Comparison of ENCODE assay signal across 21 cellular contexts in genomic region chr16:35492225-35492624, GRCh38.
DNase-seq lines count a peak whose midpoint lies in the region; ATAC-seq, FAIRE-seq and TF ChIP-seq lines count a peak whose summit lies in the region.
"Had no signal": no experiment of that assay in that cellular context is flagged by ENCODE, and none has a peak within 500 bp of the region (broad histone marks: within the 10 kb centered on the region; RNA-seq: fewer than 3 reads in every experiment).

No MANE protein-coding gene starts in this region.

- H4K20me1 ChIP-seq in HepG2 (ENCODE audit: insufficient read depth, low read length) (no peaks in the 10 kb centered on the region), H9 (ENCODE audit: control insufficient read depth, insufficient read depth, insufficient read length) (no peaks in the 10 kb centered on the region)
- H4K20me1 ChIP-seq: BLaER1 treated with 17β-estradiol and CSF1 and Interleukin-3, amounts not matched to agents 10 nM and 100 nM had no signal

- WGBS in HepG2 (ENCODE audit: low lambda C conversion rate), result 29% methylated on average over 15 of the region's 28 CpGs
- WGBS in right lobe of liver (ENCODE audit: insufficient coverage, low coverage, low lambda C conversion rate, missing lambda C conversion rate), result 59% methylated on average over 11 of the region's 28 CpGs
- no CpG with 5 or more reads among the region's 28 CpGs for WGBS in H9 (ENCODE audit: extremely low coverage, insufficient read length, low lambda C conversion rate)

- H4K8ac ChIP-seq in H9 (replicated peaks; ENCODE audit: insufficient read length, low read depth, low read length), result no peak overlapping the region

- H3K36me3 ChIP-seq in HepG2 (replicated peaks in 1 of 2; ENCODE audit: control insufficient read depth in 1 of 2, insufficient read depth in 2 of 2, low read length in 2 of 2), result no peaks in the 10 kb centered on the region
- no peaks in the 10 kb centered on the region for H3K36me3 ChIP-seq in right lobe of liver
- H3K36me3 ChIP-seq: BLaER1 treated with 17β-estradiol and CSF1 and Interleukin-3, amounts not matched to agents 10 nM and 100 nM; colonic mucosa; heart left ventricle; neural progenitor cell; thyroid gland had no signal

- TF ChIP-seq POLR2A in HepG2 (IDR thresholded peaks at IDR 0.05; ENCODE audit: insufficient read depth in 1 of 2, low read depth in 2 of 2, low read length in 2 of 2) (no peak), right lobe of liver (IDR thresholded peaks at IDR 0.05) (no peak)

- no peak overlapping the region for H3K9ac ChIP-seq in HepG2 (ENCODE audit: insufficient read depth, low read depth, low read length)
- H3K9ac ChIP-seq in H9 (ENCODE audit: extremely low read depth, insufficient read length, low read length), result no peak overlapping the region
- H3K9ac ChIP-seq: BLaER1 treated with 17β-estradiol and CSF1 and Interleukin-3, amounts not matched to agents 10 nM and 100 nM; neural progenitor cell had no signal

- no peaks in the 10 kb centered on the region for H3K79me2 ChIP-seq in HepG2 (ENCODE audit: insufficient read depth, low read length)
- no peaks in the 10 kb centered on the region for H3K79me2 ChIP-seq in H9 (ENCODE audit: insufficient read depth, low read length)

- H3K14ac ChIP-seq in H9 (ENCODE audit: insufficient read depth, low read length), result no peak overlapping the region

- no peak overlapping the region for H2AK5ac ChIP-seq in H9 (ENCODE audit: insufficient read length, low read length)

- no peak overlapping the region for H3K23ac ChIP-seq in H9 (ENCODE audit: insufficient read length, low read depth, low read length)

- no peak for DNase-seq in HepG2 (ENCODE audit: low spot score)
- DNase-seq in right lobe of liver, result no peak
- DNase-seq in NCI-H2171 treated with DMSO at 0.1 percent for 48 hours (lab: John Stamatoyannopoulos, UW), result peak; percentile 77
- DNase-seq in RPMI8226, result peak; percentile 74
- DNase-seq in urothelium cell line (ENCODE audit: low spot score), result peak; percentile 95
- DNase-seq in H9, result no peak
- DNase-seq: activated B cell treated with CpG ODN at 0.5 μM for 24 hours; activated CD4-positive, alpha-beta memory T cell treated with anti-CD3 and anti-CD28 coated beads, Interleukin-2, amount 10 ng/mL, durations not matched to agents 7 days and 5 days; activated gamma-delta T cell treated with Interleukin-2 at 50 U/mL for 16 hours; Calu3; colonic mucosa; GOT3; heart left ventricle; NCI-H524 treated with DMSO at 0.1 percent for 48 hours; stimulated activated naive B cell treated with anti-CD40 and anti-IgM and Interleukin-4, amounts not matched to agents 10 μg/mL and 1 μg/mL and 100 μg/mL, for 72 hours; thyroid gland had no signal

- intact Hi-C loops in HepG2 (cut with micrococcal nuclease; ENCODE audit: unreplicated experiment) (no loop called here), right lobe of liver (cut with DNase I) (no loop called here)

- in situ Hi-C loops in HepG2 (cut with HindIII; ENCODE audit: extremely low pct_ligation_motif_present, low pct_unique_long_range_greater_than_20kb), result no loop called here

- H3K27me3 ChIP-seq in HepG2 (ENCODE audit: control insufficient read depth in 1 of 2, insufficient read depth in 2 of 2, low read length in 2 of 2) (no peaks in the 10 kb centered on the region), right lobe of liver (no peaks in the 10 kb centered on the region), H9 (ENCODE audit: insufficient read depth, low read length) (no peaks in the 10 kb centered on the region)
- H3K27me3 ChIP-seq: BLaER1 treated with 17β-estradiol and CSF1 and Interleukin-3, amounts not matched to agents 10 nM and 100 nM; colonic mucosa; neural progenitor cell; thyroid gland had no signal

- ATAC-seq in HepG2, result peak; percentile 89
- ATAC-seq in right lobe of liver, result no peak
- ATAC-seq in HG03354 (IDR thresholded peaks at IDR 0.05; ENCODE audit: poor library complexity, severe bottlenecking, unreplicated experiment), result no peak
- ATAC-seq in HG03565 (IDR thresholded peaks at IDR 0.05; ENCODE audit: unreplicated experiment), result no peak
- ATAC-seq: heart left ventricle; stimulated activated naive B cell treated with anti-CD40 and anti-IgM and Interleukin-4, amounts not matched to agents 10 μg/mL and 1 μg/mL and 100 μg/mL, for 72 hours had no signal

- H2BK20ac ChIP-seq in H9 (ENCODE audit: low read depth, low read length, poor library complexity, severe bottlenecking), result no peak overlapping the region

- TF ChIP-seq CTCF in HepG2 (CRISPR knock-in tag; IDR thresholded peaks at IDR 0.05), result no peak
- no peak for TF ChIP-seq CTCF in right lobe of liver (IDR thresholded peaks at IDR 0.05)
- no peak for TF ChIP-seq CTCF in H9 (conservative IDR thresholded peaks at IDR 0.05)

- H3K4me3 ChIP-seq in HepG2 (replicated peaks in 1 of 3; ENCODE audit: insufficient read depth in 1 of 3, low read depth in 2 of 3, low read length in 3 of 3), result no peak overlapping the region
- no peak overlapping the region for H3K4me3 ChIP-seq in right lobe of liver
- H3K4me3 ChIP-seq: BLaER1 treated with 17β-estradiol and CSF1 and Interleukin-3, amounts not matched to agents 10 nM and 100 nM; colonic mucosa; heart left ventricle; neural progenitor cell; thyroid gland had no signal

- no peak overlapping the region for H3K27ac ChIP-seq in HepG2 (ENCODE audit: extremely low read length, insufficient read depth, low read length)
- no peak overlapping the region for H3K27ac ChIP-seq in right lobe of liver
- H3K27ac ChIP-seq in H9 (ENCODE audit: insufficient read length, low read depth, low read length), result no peak overlapping the region
- H3K27ac ChIP-seq: BLaER1 treated with 17β-estradiol and CSF1 and Interleukin-3, amounts not matched to agents 10 nM and 100 nM; colonic mucosa; heart left ventricle; neural progenitor cell; thyroid gland had no signal

- no peak overlapping the region for H3K56ac ChIP-seq in H9 (ENCODE audit: insufficient read length, low read depth, low read length)

- POLR2A ChIA-PET in HepG2 (lab: Yijun Ruan, JAX), result no interaction called here

- H3K4me2 ChIP-seq in HepG2 (ENCODE audit: low read depth, low read length) (no peak overlapping the region), H9 (ENCODE audit: insufficient read depth, insufficient read length, low read length) (no peak overlapping the region)
- H3K4me2 ChIP-seq: BLaER1 treated with 17β-estradiol and CSF1 and Interleukin-3, amounts not matched to agents 10 nM and 100 nM; neural progenitor cell had no signal

- H3K79me1 ChIP-seq in H9 (ENCODE audit: insufficient read depth, low read depth, low read length, poor library complexity, severe bottlenecking), result no peaks in the 10 kb centered on the region

- H2AFZ ChIP-seq in HepG2 (ENCODE audit: low read length) (no peak overlapping the region), H9 (ENCODE audit: low read length) (no peak overlapping the region)
- H2AFZ ChIP-seq: neural progenitor cell had no signal

- no peak overlapping the region for H2BK5ac ChIP-seq in H9 (ENCODE audit: insufficient read length, low read length)

- no peak overlapping the region for H3K18ac ChIP-seq in H9 (ENCODE audit: insufficient read length, low read depth, low read length)

- peaks cover 3 to 11% (median 9%) of the 10 kb centered on the region in 3 experiments; a peak in 6 of 7 replicates for H3K36me3 Mint-ChIP-seq in H9 (ENCODE audit: insufficient read depth in 1 of 3, low read depth in 3 of 3)
- H3K36me3 Mint-ChIP-seq: neural progenitor cell; stimulated activated naive B cell treated with anti-CD40 and anti-IgM and Interleukin-4, amounts not matched to agents 10 μg/mL and 1 μg/mL and 100 μg/mL, for 72 hours had no signal

- H2BK15ac ChIP-seq in H9 (ENCODE audit: low read depth, low read length), result no peak overlapping the region

- H3K9me3 Mint-ChIP-seq in H9, result peaks cover 81 to 85% of the 10 kb centered on the region in 2 experiments

- no peak for TF ChIP-seq RAD21 in HepG2 (CRISPR knock-in tag; IDR thresholded peaks at IDR 0.05)

- no peak overlapping the region for H3K4me3 Mint-ChIP-seq in H9
- H3K4me3 Mint-ChIP-seq: activated B cell treated with CpG ODN at 0.5 μM for 24 hours; activated CD4-positive, alpha-beta memory T cell treated with anti-CD3 and anti-CD28 coated beads, Interleukin-2, amount 10 ng/mL, durations not matched to agents 7 days and 5 days; neural progenitor cell; stimulated activated naive B cell treated with anti-CD40 and anti-IgM and Interleukin-4, amounts not matched to agents 10 μg/mL and 1 μg/mL and 100 μg/mL, for 72 hours had no signal

- H4K91ac ChIP-seq in H9 (ENCODE audit: insufficient read length, low read depth, low read length), result no peak overlapping the region

- no peaks in the 10 kb centered on the region for H3K23me2 ChIP-seq in H9 (ENCODE audit: insufficient read length, low read depth, low read length, poor library complexity, severe bottlenecking)

- H3K9me3 ChIP-seq in HepG2 (ENCODE audit: low read length) (peaks cover 85% of the 10 kb centered on the region), right lobe of liver (no peaks in the 10 kb centered on the region), H9 (ENCODE audit: control insufficient read depth, low read depth, low read length) (peaks cover 62% of the 10 kb centered on the region)
- H3K9me3 ChIP-seq: BLaER1 treated with 17β-estradiol and CSF1 and Interleukin-3, amounts not matched to agents 10 nM and 100 nM; colonic mucosa; thyroid gland had no signal

- no peaks in the 10 kb centered on the region for H3K4me1 Mint-ChIP-seq in H9
- H3K4me1 Mint-ChIP-seq: activated B cell treated with CpG ODN at 0.5 μM for 24 hours; activated CD4-positive, alpha-beta memory T cell treated with anti-CD3 and anti-CD28 coated beads, Interleukin-2, amount 10 ng/mL, durations not matched to agents 7 days and 5 days; neural progenitor cell; stimulated activated naive B cell treated with anti-CD40 and anti-IgM and Interleukin-4, amounts not matched to agents 10 μg/mL and 1 μg/mL and 100 μg/mL, for 72 hours had no signal

- H3K4me1 ChIP-seq in HepG2 (ENCODE audit: insufficient read depth, low read length), result no peaks in the 10 kb centered on the region
- H3K4me1 ChIP-seq in right lobe of liver, result no peaks in the 10 kb centered on the region
- no peaks in the 10 kb centered on the region for H3K4me1 ChIP-seq in H9 (ENCODE audit: insufficient read depth, low read length)
- H3K4me1 ChIP-seq: BLaER1 treated with 17β-estradiol and CSF1 and Interleukin-3, amounts not matched to agents 10 nM and 100 nM; colonic mucosa; heart left ventricle; neural progenitor cell; thyroid gland had no signal

- no peak overlapping the region for H4K5ac ChIP-seq in H9 (ENCODE audit: insufficient read length, low read depth, low read length)

- BruUV-seq in HepG2 (replicated peaks; lab: Mats Ljungman, UMichigan), result no TSS peak

- H3K4ac ChIP-seq in H9 (ENCODE audit: low read depth, low read length), result no peak overlapping the region

- no peak overlapping the region for H3T11ph ChIP-seq in H9 (ENCODE audit: low read length)

- no peaks in the 10 kb centered on the region; the same call in 1 of the 2 replicates for H3K27me3 Mint-ChIP-seq in H9 (ENCODE audit: low read depth)
- H3K27me3 Mint-ChIP-seq: activated B cell treated with CpG ODN at 0.5 μM for 24 hours; activated CD4-positive, alpha-beta memory T cell treated with anti-CD3 and anti-CD28 coated beads, Interleukin-2, amount 10 ng/mL, durations not matched to agents 7 days and 5 days; progenitor cell of endocrine pancreas; stimulated activated naive B cell treated with anti-CD40 and anti-IgM and Interleukin-4, amounts not matched to agents 10 μg/mL and 1 μg/mL and 100 μg/mL, for 72 hours had no signal

- H2BK12ac ChIP-seq in H9 (ENCODE audit: insufficient read length, low read depth, low read length), result no peak overlapping the region

- no peak for FAIRE-seq in HepG2 (lab: Jason Lieb, UNC)
- FAIRE-seq in urothelium cell line (lab: Jason Lieb, UNC), result peak; percentile 99

- no peak overlapping the region for H3K27ac Mint-ChIP-seq in H9
- H3K27ac Mint-ChIP-seq: activated B cell treated with CpG ODN at 0.5 μM for 24 hours; activated CD4-positive, alpha-beta memory T cell treated with anti-CD3 and anti-CD28 coated beads, Interleukin-2, amount 10 ng/mL, durations not matched to agents 7 days and 5 days; neural progenitor cell; progenitor cell of endocrine pancreas; stimulated activated naive B cell treated with anti-CD40 and anti-IgM and Interleukin-4, amounts not matched to agents 10 μg/mL and 1 μg/mL and 100 μg/mL, for 72 hours had no signal

- H2BK120ac ChIP-seq in H9 (ENCODE audit: low read depth, low read length, poor library complexity, severe bottlenecking), result no peak overlapping the region

- TF ChIP-seq EP300 in HepG2 (IDR thresholded peaks at IDR 0.05; ENCODE audit: low read depth in 2 of 2, low read length in 2 of 2) (no peak), HepG2 (CRISPR knock-in tag; IDR thresholded peaks at IDR 0.05; ENCODE audit: borderline replicate concordance) (no peak)

- CTCF ChIA-PET in HepG2 (lab: Yijun Ruan, JAX; ENCODE audit: low intra/inter-chr PET ratio, low total read pairs), result no interaction called here

Comparison
In these comparisons a context has a peak if more than half of its experiments do, and no peak if none do; other contexts are left out.
1. DNase-seq: peak in NCI-H2171 treated with DMSO at 0.1 percent for 48 hours (single experiment), RPMI8226 (single experiment) and urothelium cell line (single experiment); none in HepG2 (single experiment), right lobe of liver (0 of 3) and H9 (single experiment).